In the genomic region with DNA sequence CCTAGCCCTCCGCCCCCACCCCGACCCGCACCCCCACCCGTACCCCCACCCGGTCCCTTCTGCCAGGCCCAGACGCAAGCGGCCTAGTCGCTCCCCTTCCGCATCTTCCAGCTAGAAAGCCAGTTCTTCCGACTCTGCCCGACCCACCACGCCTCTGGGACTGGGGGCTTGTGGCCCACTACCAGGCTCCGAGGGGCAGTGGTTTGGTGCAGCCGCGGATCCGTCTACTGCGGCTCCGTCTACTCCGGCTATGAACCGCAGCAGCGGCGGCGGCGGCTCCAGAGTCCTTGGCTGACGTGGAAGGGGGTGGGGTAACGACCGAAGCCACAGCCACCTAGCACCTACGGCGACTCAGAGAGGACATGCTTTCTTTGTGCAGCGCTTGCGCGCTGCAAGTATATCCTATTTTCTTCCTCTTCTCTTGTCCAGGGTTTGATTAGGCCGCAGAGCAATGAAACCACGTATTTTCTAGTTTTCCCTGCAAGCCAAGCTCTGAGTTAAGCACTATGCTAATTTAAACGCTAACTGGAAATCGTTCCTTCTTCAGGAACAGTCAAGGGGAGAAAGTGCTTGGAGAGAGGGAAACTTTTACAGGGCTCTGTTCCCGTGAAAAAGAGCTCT, we compare ENCODE assay signal across 8 cellular contexts. TPM values are rescaled to one million over a fixed set of nuclear protein-coding genes. Genes with fewer than 3 reads are reported as not detected.
A peak's percentile ranks its signal among the peaks of the same experiment; 100 is the strongest.
DNase-seq lines count a peak whose midpoint lies in the region; ATAC-seq and TF ChIP-seq lines count a peak whose summit lies in the region.

A gene with protein sequence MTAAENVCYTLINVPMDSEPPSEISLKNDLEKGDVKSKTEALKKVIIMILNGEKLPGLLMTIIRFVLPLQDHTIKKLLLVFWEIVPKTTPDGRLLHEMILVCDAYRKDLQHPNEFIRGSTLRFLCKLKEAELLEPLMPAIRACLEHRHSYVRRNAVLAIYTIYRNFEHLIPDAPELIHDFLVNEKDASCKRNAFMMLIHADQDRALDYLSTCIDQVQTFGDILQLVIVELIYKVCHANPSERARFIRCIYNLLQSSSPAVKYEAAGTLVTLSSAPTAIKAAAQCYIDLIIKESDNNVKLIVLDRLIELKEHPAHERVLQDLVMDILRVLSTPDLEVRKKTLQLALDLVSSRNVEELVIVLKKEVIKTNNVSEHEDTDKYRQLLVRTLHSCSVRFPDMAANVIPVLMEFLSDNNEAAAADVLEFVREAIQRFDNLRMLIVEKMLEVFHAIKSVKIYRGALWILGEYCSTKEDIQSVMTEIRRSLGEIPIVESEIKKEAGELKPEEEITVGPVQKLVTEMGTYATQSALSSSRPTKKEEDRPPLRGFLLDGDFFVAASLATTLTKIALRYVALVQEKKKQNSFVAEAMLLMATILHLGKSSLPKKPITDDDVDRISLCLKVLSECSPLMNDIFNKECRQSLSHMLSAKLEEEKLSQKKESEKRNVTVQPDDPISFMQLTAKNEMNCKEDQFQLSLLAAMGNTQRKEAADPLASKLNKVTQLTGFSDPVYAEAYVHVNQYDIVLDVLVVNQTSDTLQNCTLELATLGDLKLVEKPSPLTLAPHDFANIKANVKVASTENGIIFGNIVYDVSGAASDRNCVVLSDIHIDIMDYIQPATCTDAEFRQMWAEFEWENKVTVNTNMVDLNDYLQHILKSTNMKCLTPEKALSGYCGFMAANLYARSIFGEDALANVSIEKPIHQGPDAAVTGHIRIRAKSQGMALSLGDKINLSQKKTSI (minus strand): TSS at position 252 of the 621 bp plus-strand sequence. CDS start 883 bp downstream, outside the sequence.

- peak within 1 kb of the TSS; percentile 93 for H3K27ac ChIP-seq in thymus (ENCODE audit: low read depth)

- peaks cover 2% of the 10 kb centered on the region for H3K36me3 ChIP-seq in GM06990 (ENCODE audit: control insufficient read depth, insufficient read depth, low read length)
- peaks cover 10% of the 10 kb centered on the region for H3K36me3 ChIP-seq in thymus (ENCODE audit: control insufficient read depth, insufficient read depth)

- ATAC-seq in HG02588 (IDR thresholded peaks at IDR 0.05; ENCODE audit: unreplicated experiment) (peak; percentile 93), SK-N-SH treated with all-trans-retinoic acid at 6 μM for 48 hours (peak; percentile 95)

- H3K4me1 ChIP-seq in thymus (ENCODE audit: control insufficient read depth, insufficient read depth, low read length): no peaks in the 10 kb centered on the region

- WGBS in thymus: under 1% methylated on average over 37 of the region's 37 CpGs

- H3K9me3 Mint-ChIP-seq in activated naive CD4-positive, alpha-beta T cell treated with anti-CD3 and anti-CD28 coated beads, Interleukin-2, amount 50 U/mL, for 24 hours: no peaks in the 10 kb centered on the region
- H3K9me3 Mint-ChIP-seq in glutamatergic neuron (ENCODE audit: unreplicated experiment): peaks cover 2% of the 10 kb centered on the region
- H3K9me3 Mint-ChIP-seq in osteocyte (ENCODE audit: unreplicated experiment): no peaks in the 10 kb centered on the region

- H3K4me1 Mint-ChIP-seq in activated naive CD4-positive, alpha-beta T cell treated with anti-CD3 and anti-CD28 coated beads, Interleukin-2, amount 50 U/mL, for 24 hours: peaks cover 57% of the 10 kb centered on the region
- H3K4me1 Mint-ChIP-seq in glutamatergic neuron (ENCODE audit: low read depth, unreplicated experiment) (peaks cover 7% of the 10 kb centered on the region), osteocyte (ENCODE audit: unreplicated experiment) (peaks cover 43% of the 10 kb centered on the region)

- DNase-seq in GM06990 (ENCODE audit: extremely low read depth, insufficient read length) (peak; percentile 87), NCI-H1092 (lab: John Stamatoyannopoulos, UW) (peak; percentile 82), glutamatergic neuron (peak; percentile 92), osteocyte (ENCODE audit: extremely low spot score, unreplicated experiment) (peak; percentile 94)

- no peaks in the 10 kb centered on the region for H3K27me3 Mint-ChIP-seq in activated naive CD4-positive, alpha-beta T cell treated with anti-CD3 and anti-CD28 coated beads, Interleukin-2, amount 50 U/mL, for 24 hours
- H3K27me3 Mint-ChIP-seq in glutamatergic neuron (ENCODE audit: unreplicated experiment) (peaks cover 4% of the 10 kb centered on the region), osteocyte (ENCODE audit: unreplicated experiment) (no peaks in the 10 kb centered on the region)

- peak within 1 kb of the TSS; percentile 97 for H3K27ac Mint-ChIP-seq in activated naive CD4-positive, alpha-beta T cell treated with anti-CD3 and anti-CD28 coated beads, Interleukin-2, amount 50 U/mL, for 24 hours
- H3K27ac Mint-ChIP-seq in glutamatergic neuron (ENCODE audit: unreplicated experiment) (peak within 1 kb of the TSS; percentile 93), osteocyte (ENCODE audit: unreplicated experiment) (peak within 1 kb of the TSS; percentile 99)

- H3K36me3 Mint-ChIP-seq in activated naive CD4-positive, alpha-beta T cell treated with anti-CD3 and anti-CD28 coated beads, Interleukin-2, amount 50 U/mL, for 24 hours: peaks cover 25% of the 10 kb centered on the region
- H3K36me3 Mint-ChIP-seq in glutamatergic neuron (ENCODE audit: unreplicated experiment) (peaks cover 5% of the 10 kb centered on the region), osteocyte (ENCODE audit: unreplicated experiment) (peaks cover 40% of the 10 kb centered on the region)

- H3K27me3 ChIP-seq in GM06990 (replicated peaks; ENCODE audit: control insufficient read depth, insufficient read depth, low read length) (no peaks in the 10 kb centered on the region), thymus (ENCODE audit: control insufficient read depth, insufficient read depth) (no peaks in the 10 kb centered on the region)

- peak within 1 kb of the TSS; percentile 98 for H3K4me3 ChIP-seq in GM06990 (replicated peaks; ENCODE audit: low read depth, low read length)
- peak within 1 kb of the TSS; percentile 96 for H3K4me3 ChIP-seq in thymus (ENCODE audit: low read length)

- H3K4me3 Mint-ChIP-seq in activated naive CD4-positive, alpha-beta T cell treated with anti-CD3 and anti-CD28 coated beads, Interleukin-2, amount 50 U/mL, for 24 hours: peak within 1 kb of the TSS; percentile 99
- H3K4me3 Mint-ChIP-seq in glutamatergic neuron (ENCODE audit: unreplicated experiment) (peak within 1 kb of the TSS; percentile 96), osteocyte (ENCODE audit: unreplicated experiment) (peak within 1 kb of the TSS; percentile 96)

- no peaks in the 10 kb centered on the region for H3K9me3 ChIP-seq in thymus (ENCODE audit: control insufficient read depth)

- no peak for TF ChIP-seq CTCF in GM06990 (IDR thresholded peaks at IDR 0.05; ENCODE audit: insufficient read depth, low read length, poor library complexity, severe bottlenecking)
- TF ChIP-seq CTCF in glutamatergic neuron (IDR thresholded peaks at IDR 0.05; ENCODE audit: partially characterized antibody, unreplicated experiment): no peak
- no peak for TF ChIP-seq CTCF in osteocyte (IDR thresholded peaks at IDR 0.05)

TF ChIP-seq in SK-N-SH treated with all-trans-retinoic acid at 6 μM for 48 hours, 23 proteins besides CTCF, POLR2A, EP300 and RAD21 (continues in another document):
- no peak for TF ChIP-seq PPARA (CRISPR knock-in tag; IDR thresholded peaks at IDR 0.05; ENCODE audit: borderline replicate concordance)
- no peak for TF ChIP-seq GLIS3 (CRISPR knock-in tag; IDR thresholded peaks at IDR 0.05)
- TF ChIP-seq ZC3H10 (CRISPR knock-in tag; IDR thresholded peaks at IDR 0.05): no peak
- no peak for TF ChIP-seq TCF4 (CRISPR knock-in tag; IDR thresholded peaks at IDR 0.05; ENCODE audit: borderline replicate concordance)
- no peak for TF ChIP-seq BACH2 (CRISPR knock-in tag; IDR thresholded peaks at IDR 0.05; ENCODE audit: borderline replicate concordance)
- TF ChIP-seq, protein P1, sequence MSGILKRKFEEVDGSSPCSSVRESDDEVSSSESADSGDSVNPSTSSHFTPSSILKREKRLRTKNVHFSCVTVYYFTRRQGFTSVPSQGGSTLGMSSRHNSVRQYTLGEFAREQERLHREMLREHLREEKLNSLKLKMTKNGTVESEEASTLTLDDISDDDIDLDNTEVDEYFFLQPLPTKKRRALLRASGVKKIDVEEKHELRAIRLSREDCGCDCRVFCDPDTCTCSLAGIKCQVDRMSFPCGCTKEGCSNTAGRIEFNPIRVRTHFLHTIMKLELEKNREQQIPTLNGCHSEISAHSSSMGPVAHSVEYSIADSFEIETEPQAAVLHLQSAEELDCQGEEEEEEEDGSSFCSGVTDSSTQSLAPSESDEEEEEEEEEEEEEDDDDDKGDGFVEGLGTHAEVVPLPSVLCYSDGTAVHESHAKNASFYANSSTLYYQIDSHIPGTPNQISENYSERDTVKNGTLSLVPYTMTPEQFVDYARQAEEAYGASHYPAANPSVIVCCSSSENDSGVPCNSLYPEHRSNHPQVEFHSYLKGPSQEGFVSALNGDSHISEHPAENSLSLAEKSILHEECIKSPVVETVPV (CRISPR knock-in tag; IDR thresholded peaks at IDR 0.05): no peak
- TF ChIP-seq, protein P2, sequence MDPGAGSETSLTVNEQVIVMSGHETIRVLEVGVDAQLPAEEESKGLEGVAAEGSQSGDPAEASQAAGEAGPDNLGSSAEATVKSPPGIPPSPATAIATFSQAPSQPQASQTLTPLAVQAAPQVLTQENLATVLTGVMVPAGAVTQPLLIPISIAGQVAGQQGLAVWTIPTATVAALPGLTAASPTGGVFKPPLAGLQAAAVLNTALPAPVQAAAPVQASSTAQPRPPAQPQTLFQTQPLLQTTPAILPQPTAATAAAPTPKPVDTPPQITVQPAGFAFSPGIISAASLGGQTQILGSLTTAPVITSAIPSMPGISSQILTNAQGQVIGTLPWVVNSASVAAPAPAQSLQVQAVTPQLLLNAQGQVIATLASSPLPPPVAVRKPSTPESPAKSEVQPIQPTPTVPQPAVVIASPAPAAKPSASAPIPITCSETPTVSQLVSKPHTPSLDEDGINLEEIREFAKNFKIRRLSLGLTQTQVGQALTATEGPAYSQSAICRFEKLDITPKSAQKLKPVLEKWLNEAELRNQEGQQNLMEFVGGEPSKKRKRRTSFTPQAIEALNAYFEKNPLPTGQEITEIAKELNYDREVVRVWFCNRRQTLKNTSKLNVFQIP (CRISPR knock-in tag; IDR thresholded peaks at IDR 0.05; ENCODE audit: borderline replicate concordance, low read depth): no peak
- no peak for TF ChIP-seq RARB (CRISPR knock-in tag; IDR thresholded peaks at IDR 0.05)

RNA-seq across cellular contexts. Expression of the gene that starts here (rescaled TPM):
- total RNA-seq in glutamatergic neuron (ENCODE audit: unreplicated experiment) (99.4 TPM), osteocyte (135 TPM in 2 replicates)
- 79.7 TPM for polyA plus RNA-seq in thymus

Comparison
In these comparisons a context has a peak if more than half of its experiments do, and no peak if none do; other contexts are left out.
1. Peak in every context shown above with its lines: DNase-seq, ATAC-seq, H3K4me3 ChIP-seq and H3K27ac ChIP-seq.